Comparison of ENCODE assay signal across 9 cellular contexts in the genomic region with DNA sequence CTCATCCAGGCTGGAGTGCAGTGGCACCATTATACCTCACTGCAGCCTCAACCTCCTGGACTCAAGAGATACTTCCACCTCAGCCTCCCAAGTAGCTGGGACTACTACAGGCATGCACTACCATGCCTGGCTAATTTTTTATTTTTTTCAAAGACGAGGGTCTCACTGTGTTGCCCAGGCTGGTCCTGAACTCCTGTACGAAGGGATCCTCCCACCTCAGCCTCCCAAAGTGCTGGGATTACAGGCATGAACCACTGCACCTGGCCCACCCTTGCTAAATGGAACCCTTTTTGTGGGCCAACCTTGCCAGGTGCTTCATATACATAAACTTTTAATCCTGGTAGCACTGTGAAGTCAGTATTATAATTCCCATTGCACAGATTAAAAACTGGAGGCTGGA. TPM values are rescaled to one million over a fixed set of nuclear protein-coding genes. Genes with fewer than 3 reads are reported as not detected.
DNase-seq lines count a peak whose midpoint lies in the region; ATAC-seq and TF ChIP-seq lines count a peak whose summit lies in the region.
"Had no signal": no experiment of that assay in that cellular context is flagged by ENCODE, and none has a peak within 500 bp of the region (broad histone marks: within the 10 kb centered on the region; RNA-seq: fewer than 3 reads in every experiment).

No MANE protein-coding gene starts in this region.

- no peaks in the 10 kb centered on the region for H3K27me3 Mint-ChIP-seq in IgD-negative memory B cell
- no peaks in the 10 kb centered on the region for H3K27me3 Mint-ChIP-seq in central memory CD8-positive, alpha-beta T cell
- no peaks in the 10 kb centered on the region for H3K27me3 Mint-ChIP-seq in naive thymus-derived CD4-positive, alpha-beta T cell

- H3K9me3 Mint-ChIP-seq in IgD-negative memory B cell = no peaks in the 10 kb centered on the region
- no peaks in the 10 kb centered on the region for H3K9me3 Mint-ChIP-seq in central memory CD8-positive, alpha-beta T cell
- no peaks in the 10 kb centered on the region for H3K9me3 Mint-ChIP-seq in naive thymus-derived CD4-positive, alpha-beta T cell

- ATAC-seq in central memory CD8-positive, alpha-beta T cell (replicated peaks; ENCODE audit: extremely low read depth, poor library complexity, severe bottlenecking) = no peak
- ATAC-seq in naive thymus-derived CD4-positive, alpha-beta T cell = no peak

- H3K36me3 ChIP-seq in naive thymus-derived CD4-positive, alpha-beta T cell (ENCODE audit: control insufficient read depth in 2 of 3, insufficient read depth in 3 of 3, low read length in 3 of 3) = peaks cover 0 to 35% (median 0%) of the 10 kb centered on the region in 3 experiments

- H3K27me3 ChIP-seq in AG04450 (ENCODE audit: control insufficient read depth, insufficient read depth, low read length) = no peaks in the 10 kb centered on the region
- H3K27me3 ChIP-seq in naive thymus-derived CD4-positive, alpha-beta T cell (ENCODE audit: control insufficient read depth in 2 of 2, insufficient read depth in 2 of 2, low read length in 2 of 2) = no peaks in the 10 kb centered on the region

- TF ChIP-seq CTCF in AG04450 (IDR thresholded peaks at IDR 0.05; ENCODE audit: low read depth, low read length) = no peak

- DNase-seq in AG04450 (ENCODE audit: low read depth, low spot score) (no peak), SHP77 treated with DMSO at 0.1 percent for 48 hours (lab: John Stamatoyannopoulos, UW) (no peak), MV-4-11 (lab: John Stamatoyannopoulos, UW) (no peak), NCI-H510A (lab: John Stamatoyannopoulos, UW) (no peak), NOMO-1 treated with DMSO at 0.1 percent for 48 hours (lab: John Stamatoyannopoulos, UW; ENCODE audit: unreplicated experiment) (no peak)
- DNase-seq in central memory CD8-positive, alpha-beta T cell (ENCODE audit: low spot score in 2 of 2) = no peak
- DNase-seq in naive thymus-derived CD4-positive, alpha-beta T cell = no peak
- DNase-seq: activated CD4-positive, alpha-beta T cell treated with anti-CD3 and anti-CD28 coated beads for 48 hours had no signal

- intact Hi-C loops in naive thymus-derived CD4-positive, alpha-beta T cell (cut with micrococcal nuclease) = loop anchor here in 1 of 2 donors (5.0 kb wide), 1 partner anchor 386 kb away; no protein-coding TSS in a partner anchor

- CTCF ChIA-PET in AG04450 (lab: Charles Lee) = interaction anchor here (1.4 kb wide), 1 partner anchor 8 kb away, joined by 7 read pairs; no protein-coding TSS in a partner anchor
- CTCF ChIA-PET in naive thymus-derived CD4-positive, alpha-beta T cell (lab: Charles Lee) = interaction anchor here (0.9 kb wide), 1 partner anchor 16 kb away, joined by 4 read pairs; no protein-coding TSS in a partner anchor

- peak overlapping the region; percentile 92 for H3K4me3 ChIP-seq in AG04450 (ENCODE audit: low read depth, low read length)
- no peak overlapping the region for H3K4me3 ChIP-seq in naive thymus-derived CD4-positive, alpha-beta T cell (ENCODE audit: low read length)

- peaks cover 5 to 12% of the 10 kb centered on the region in 2 donors for H3K4me1 ChIP-seq in naive thymus-derived CD4-positive, alpha-beta T cell (ENCODE audit: control insufficient read depth in 2 of 2, insufficient read depth in 2 of 2, low read length in 2 of 2)

- H3K36me3 Mint-ChIP-seq in IgD-negative memory B cell = peaks cover 2% of the 10 kb centered on the region
- H3K36me3 Mint-ChIP-seq in central memory CD8-positive, alpha-beta T cell (ENCODE audit: insufficient read depth) = peaks cover 24% of the 10 kb centered on the region
- peaks cover 0 to 9% (median 5%) of the 10 kb centered on the region in 5 donors for H3K36me3 Mint-ChIP-seq in naive thymus-derived CD4-positive, alpha-beta T cell

- H3K9me3 ChIP-seq in AG04450 (ENCODE audit: control insufficient read depth, insufficient read depth, low read length) = no peaks in the 10 kb centered on the region
- H3K9me3 ChIP-seq in naive thymus-derived CD4-positive, alpha-beta T cell (ENCODE audit: control insufficient read depth in 2 of 3, low read length in 3 of 3) = no peaks in the 10 kb centered on the region

- peak overlapping the region in 1 of 3 donors; percentile 72 for H3K27ac Mint-ChIP-seq in IgD-negative memory B cell
- peak overlapping the region; percentile 96 for H3K27ac Mint-ChIP-seq in central memory CD8-positive, alpha-beta T cell (ENCODE audit: low read depth)
- H3K27ac Mint-ChIP-seq in naive thymus-derived CD4-positive, alpha-beta T cell = peak overlapping the region; percentile 85 to 98 (median 95)

- POLR2A ChIA-PET in AG04450 (lab: Yijun Ruan, JAX) = interaction anchor here (0.7 to 1.5 kb wide), 3 partner anchors 11 to 32 kb away, joined by 3 to 9 read pairs (median 6); no protein-coding TSS in a partner anchor
- POLR2A ChIA-PET in naive thymus-derived CD4-positive, alpha-beta T cell (lab: Charles Lee) = interaction anchor here (1.9 to 3.3 kb wide), 2 partner anchors 8 to 40 kb away, joined by 5 to 15 read pairs; no protein-coding TSS in a partner anchor

- H3K4me1 Mint-ChIP-seq in IgD-negative memory B cell = peaks cover 13 to 28% (median 18%) of the 10 kb centered on the region in 3 donors
- H3K4me1 Mint-ChIP-seq in central memory CD8-positive, alpha-beta T cell = peaks cover 24% of the 10 kb centered on the region
- peaks cover 19 to 31% (median 23%) of the 10 kb centered on the region in 7 donors for H3K4me1 Mint-ChIP-seq in naive thymus-derived CD4-positive, alpha-beta T cell

- H3K27ac ChIP-seq in AG04450 (ENCODE audit: low read depth, low read length) = no peak overlapping the region
- H3K27ac ChIP-seq in naive thymus-derived CD4-positive, alpha-beta T cell (ENCODE audit: low read depth, low read length) = peak overlapping the region; percentile 89

- peak overlapping the region; percentile 91 to 98 (median 98) for H3K4me3 Mint-ChIP-seq in IgD-negative memory B cell
- peak overlapping the region; percentile 97 for H3K4me3 Mint-ChIP-seq in central memory CD8-positive, alpha-beta T cell
- H3K4me3 Mint-ChIP-seq in naive thymus-derived CD4-positive, alpha-beta T cell = peak overlapping the region; percentile 84 to 98 (median 96)

RNA-seq across cellular contexts. Expression of a gene that starts 1.0 kb away (rescaled TPM):
- polyA plus RNA-seq in AG04450 (2011; rRNA removed) = 96.1 and 126 TPM in 2 replicates
- polyA minus RNA-seq in AG04450 (2011; rRNA and poly(A)+ RNA removed) = 97.5 and 134 TPM in 2 replicates
- 84.6 TPM for polyA plus RNA-seq in IgD-negative memory B cell
- total RNA-seq in naive thymus-derived CD4-positive, alpha-beta T cell = 10 to 100 TPM; 33.2 to 58.6 (median 53.1) TPM
- 10 to 100 TPM; 78.1 to 94.7 TPM for polyA plus RNA-seq in naive thymus-derived CD4-positive, alpha-beta T cell

RNA-seq across cellular contexts. Expression of a gene that starts 41.7 kb away (rescaled TPM):
- polyA plus RNA-seq in AG04450 (2011; rRNA removed) (9.5 and 10.9 TPM in 2 replicates), IgD-negative memory B cell (1.1 TPM)
- 19.3 and 19.6 TPM in 2 replicates for polyA minus RNA-seq in AG04450 (2011; rRNA and poly(A)+ RNA removed)
- 10 to 100 TPM in 4 of 5 experiments, 1 to 10 TPM in 1; 8.5 to 16.8 (median 14.8) TPM for total RNA-seq in naive thymus-derived CD4-positive, alpha-beta T cell
- 1 to 10 TPM in 1 of 2 donors, under 1 TPM in 1; 0.60 to 1.4 TPM for polyA plus RNA-seq in naive thymus-derived CD4-positive, alpha-beta T cell
